1 cellular context compared by ENCODE assay signal in the genomic region with DNA sequence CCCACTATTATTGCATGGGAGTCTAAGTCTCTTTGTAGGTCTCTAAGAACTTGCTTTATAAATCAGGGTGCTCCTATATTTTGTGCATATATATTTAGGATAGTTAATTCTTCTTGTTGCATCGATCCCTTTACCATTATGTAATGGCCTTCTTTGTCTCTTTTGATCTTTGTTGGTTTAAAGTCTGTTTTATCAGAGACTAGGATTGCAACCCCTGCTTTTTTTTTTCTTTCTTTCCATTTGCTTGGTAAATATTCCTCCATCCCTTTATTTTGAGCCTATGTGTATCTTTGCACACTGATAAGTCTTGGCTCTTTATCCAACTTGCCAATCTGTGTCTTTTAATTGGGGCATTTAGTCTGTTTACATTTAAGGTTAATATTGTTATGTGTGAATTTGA.
TF ChIP-seq lines count a peak whose summit lies in the region.
"Not testable (repeated sequence)": the region's sequence is repeated elsewhere in the genome, so short reads cannot be mapped to it uniquely, and the experiment has no call there.

No MANE protein-coding gene starts in this region.

TF ChIP-seq in HepG2, 621 proteins besides CTCF, POLR2A, EP300 and RAD21 (continued from another document):
- TF ChIP-seq, protein P1, sequence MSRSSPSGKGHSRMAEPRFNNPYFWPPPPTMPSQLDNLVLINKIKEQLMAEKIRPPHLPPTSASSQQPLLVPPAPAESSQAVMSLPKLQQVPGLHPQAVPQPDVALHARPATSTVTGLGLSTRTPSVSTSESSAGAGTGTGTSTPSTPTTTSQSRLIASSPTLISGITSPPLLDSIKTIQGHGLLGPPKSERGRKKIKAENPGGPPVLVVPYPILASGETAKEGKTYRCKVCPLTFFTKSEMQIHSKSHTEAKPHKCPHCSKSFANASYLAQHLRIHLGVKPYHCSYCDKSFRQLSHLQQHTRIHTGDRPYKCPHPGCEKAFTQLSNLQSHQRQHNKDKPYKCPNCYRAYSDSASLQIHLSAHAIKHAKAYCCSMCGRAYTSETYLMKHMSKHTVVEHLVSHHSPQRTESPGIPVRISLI (CRISPR knock-in tag; IDR thresholded peaks at IDR 0.05; ENCODE audit: borderline replicate concordance) = peak; percentile 44; the same call in 1 of the 2 replicates
- TF ChIP-seq, protein P2, sequence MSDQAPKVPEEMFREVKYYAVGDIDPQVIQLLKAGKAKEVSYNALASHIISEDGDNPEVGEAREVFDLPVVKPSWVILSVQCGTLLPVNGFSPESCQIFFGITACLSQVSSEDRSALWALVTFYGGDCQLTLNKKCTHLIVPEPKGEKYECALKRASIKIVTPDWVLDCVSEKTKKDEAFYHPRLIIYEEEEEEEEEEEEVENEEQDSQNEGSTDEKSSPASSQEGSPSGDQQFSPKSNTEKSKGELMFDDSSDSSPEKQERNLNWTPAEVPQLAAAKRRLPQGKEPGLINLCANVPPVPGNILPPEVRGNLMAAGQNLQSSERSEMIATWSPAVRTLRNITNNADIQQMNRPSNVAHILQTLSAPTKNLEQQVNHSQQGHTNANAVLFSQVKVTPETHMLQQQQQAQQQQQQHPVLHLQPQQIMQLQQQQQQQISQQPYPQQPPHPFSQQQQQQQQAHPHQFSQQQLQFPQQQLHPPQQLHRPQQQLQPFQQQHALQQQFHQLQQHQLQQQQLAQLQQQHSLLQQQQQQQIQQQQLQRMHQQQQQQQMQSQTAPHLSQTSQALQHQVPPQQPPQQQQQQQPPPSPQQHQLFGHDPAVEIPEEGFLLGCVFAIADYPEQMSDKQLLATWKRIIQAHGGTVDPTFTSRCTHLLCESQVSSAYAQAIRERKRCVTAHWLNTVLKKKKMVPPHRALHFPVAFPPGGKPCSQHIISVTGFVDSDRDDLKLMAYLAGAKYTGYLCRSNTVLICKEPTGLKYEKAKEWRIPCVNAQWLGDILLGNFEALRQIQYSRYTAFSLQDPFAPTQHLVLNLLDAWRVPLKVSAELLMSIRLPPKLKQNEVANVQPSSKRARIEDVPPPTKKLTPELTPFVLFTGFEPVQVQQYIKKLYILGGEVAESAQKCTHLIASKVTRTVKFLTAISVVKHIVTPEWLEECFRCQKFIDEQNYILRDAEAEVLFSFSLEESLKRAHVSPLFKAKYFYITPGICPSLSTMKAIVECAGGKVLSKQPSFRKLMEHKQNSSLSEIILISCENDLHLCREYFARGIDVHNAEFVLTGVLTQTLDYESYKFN (CRISPR knock-in tag; conservative IDR thresholded peaks at IDR 0.05) = 0 out of 2 replicates have a peak, but pooled peaks have one; percentile 18
- TF ChIP-seq SOX13 (IDR thresholded peaks at IDR 0.05) = not testable (repeated sequence)
- peak in 1 of 2 experiments; percentile 58; a peak in 2 of 4 replicates for TF ChIP-seq SOX13 (CRISPR knock-in tag; conservative IDR thresholded peaks at IDR 0.05 in 1 of 2, IDR thresholded peaks at IDR 0.05 in 1 of 2)
- TF ChIP-seq HDAC2 (CRISPR knock-in tag; IDR thresholded peaks at IDR 0.05) = peak; percentile 38; the same call in 1 of the 2 replicates
- TF ChIP-seq, protein P3, sequence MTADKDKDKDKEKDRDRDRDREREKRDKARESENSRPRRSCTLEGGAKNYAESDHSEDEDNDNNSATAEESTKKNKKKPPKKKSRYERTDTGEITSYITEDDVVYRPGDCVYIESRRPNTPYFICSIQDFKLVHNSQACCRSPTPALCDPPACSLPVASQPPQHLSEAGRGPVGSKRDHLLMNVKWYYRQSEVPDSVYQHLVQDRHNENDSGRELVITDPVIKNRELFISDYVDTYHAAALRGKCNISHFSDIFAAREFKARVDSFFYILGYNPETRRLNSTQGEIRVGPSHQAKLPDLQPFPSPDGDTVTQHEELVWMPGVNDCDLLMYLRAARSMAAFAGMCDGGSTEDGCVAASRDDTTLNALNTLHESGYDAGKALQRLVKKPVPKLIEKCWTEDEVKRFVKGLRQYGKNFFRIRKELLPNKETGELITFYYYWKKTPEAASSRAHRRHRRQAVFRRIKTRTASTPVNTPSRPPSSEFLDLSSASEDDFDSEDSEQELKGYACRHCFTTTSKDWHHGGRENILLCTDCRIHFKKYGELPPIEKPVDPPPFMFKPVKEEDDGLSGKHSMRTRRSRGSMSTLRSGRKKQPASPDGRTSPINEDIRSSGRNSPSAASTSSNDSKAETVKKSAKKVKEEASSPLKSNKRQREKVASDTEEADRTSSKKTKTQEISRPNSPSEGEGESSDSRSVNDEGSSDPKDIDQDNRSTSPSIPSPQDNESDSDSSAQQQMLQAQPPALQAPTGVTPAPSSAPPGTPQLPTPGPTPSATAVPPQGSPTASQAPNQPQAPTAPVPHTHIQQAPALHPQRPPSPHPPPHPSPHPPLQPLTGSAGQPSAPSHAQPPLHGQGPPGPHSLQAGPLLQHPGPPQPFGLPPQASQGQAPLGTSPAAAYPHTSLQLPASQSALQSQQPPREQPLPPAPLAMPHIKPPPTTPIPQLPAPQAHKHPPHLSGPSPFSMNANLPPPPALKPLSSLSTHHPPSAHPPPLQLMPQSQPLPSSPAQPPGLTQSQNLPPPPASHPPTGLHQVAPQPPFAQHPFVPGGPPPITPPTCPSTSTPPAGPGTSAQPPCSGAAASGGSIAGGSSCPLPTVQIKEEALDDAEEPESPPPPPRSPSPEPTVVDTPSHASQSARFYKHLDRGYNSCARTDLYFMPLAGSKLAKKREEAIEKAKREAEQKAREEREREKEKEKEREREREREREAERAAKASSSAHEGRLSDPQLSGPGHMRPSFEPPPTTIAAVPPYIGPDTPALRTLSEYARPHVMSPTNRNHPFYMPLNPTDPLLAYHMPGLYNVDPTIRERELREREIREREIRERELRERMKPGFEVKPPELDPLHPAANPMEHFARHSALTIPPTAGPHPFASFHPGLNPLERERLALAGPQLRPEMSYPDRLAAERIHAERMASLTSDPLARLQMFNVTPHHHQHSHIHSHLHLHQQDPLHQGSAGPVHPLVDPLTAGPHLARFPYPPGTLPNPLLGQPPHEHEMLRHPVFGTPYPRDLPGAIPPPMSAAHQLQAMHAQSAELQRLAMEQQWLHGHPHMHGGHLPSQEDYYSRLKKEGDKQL (CRISPR knock-in tag; IDR thresholded peaks at IDR 0.05; ENCODE audit: low read depth) = 0 out of 2 replicates have a peak, but pooled peaks have one; percentile 45
- 0 out of 2 replicates have a peak, but pooled peaks have one; percentile 39 for TF ChIP-seq SOX5 (CRISPR knock-in tag; IDR thresholded peaks at IDR 0.05; ENCODE audit: borderline replicate concordance)
- TF ChIP-seq TCF7 (IDR thresholded peaks at IDR 0.05; ENCODE audit: low read depth) = peak; percentile 47; the same call in 1 of the 2 replicates
- peak; percentile 71 for TF ChIP-seq ISL2 (CRISPR knock-in tag; IDR thresholded peaks at IDR 0.05)
- TF ChIP-seq, protein P4, sequence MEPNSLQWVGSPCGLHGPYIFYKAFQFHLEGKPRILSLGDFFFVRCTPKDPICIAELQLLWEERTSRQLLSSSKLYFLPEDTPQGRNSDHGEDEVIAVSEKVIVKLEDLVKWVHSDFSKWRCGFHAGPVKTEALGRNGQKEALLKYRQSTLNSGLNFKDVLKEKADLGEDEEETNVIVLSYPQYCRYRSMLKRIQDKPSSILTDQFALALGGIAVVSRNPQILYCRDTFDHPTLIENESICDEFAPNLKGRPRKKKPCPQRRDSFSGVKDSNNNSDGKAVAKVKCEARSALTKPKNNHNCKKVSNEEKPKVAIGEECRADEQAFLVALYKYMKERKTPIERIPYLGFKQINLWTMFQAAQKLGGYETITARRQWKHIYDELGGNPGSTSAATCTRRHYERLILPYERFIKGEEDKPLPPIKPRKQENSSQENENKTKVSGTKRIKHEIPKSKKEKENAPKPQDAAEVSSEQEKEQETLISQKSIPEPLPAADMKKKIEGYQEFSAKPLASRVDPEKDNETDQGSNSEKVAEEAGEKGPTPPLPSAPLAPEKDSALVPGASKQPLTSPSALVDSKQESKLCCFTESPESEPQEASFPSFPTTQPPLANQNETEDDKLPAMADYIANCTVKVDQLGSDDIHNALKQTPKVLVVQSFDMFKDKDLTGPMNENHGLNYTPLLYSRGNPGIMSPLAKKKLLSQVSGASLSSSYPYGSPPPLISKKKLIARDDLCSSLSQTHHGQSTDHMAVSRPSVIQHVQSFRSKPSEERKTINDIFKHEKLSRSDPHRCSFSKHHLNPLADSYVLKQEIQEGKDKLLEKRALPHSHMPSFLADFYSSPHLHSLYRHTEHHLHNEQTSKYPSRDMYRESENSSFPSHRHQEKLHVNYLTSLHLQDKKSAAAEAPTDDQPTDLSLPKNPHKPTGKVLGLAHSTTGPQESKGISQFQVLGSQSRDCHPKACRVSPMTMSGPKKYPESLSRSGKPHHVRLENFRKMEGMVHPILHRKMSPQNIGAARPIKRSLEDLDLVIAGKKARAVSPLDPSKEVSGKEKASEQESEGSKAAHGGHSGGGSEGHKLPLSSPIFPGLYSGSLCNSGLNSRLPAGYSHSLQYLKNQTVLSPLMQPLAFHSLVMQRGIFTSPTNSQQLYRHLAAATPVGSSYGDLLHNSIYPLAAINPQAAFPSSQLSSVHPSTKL (CRISPR knock-in tag; IDR thresholded peaks at IDR 0.05) = peak; percentile 42; the same call in 1 of the 2 replicates
